ENCODE assay signal across 9 cellular contexts in genomic region chr22:30947163-30947820, GRCh38. TPM values are rescaled to one million over a fixed set of nuclear protein-coding genes. Genes with fewer than 3 reads are reported as not detected.
DNase-seq lines count a peak whose midpoint lies in the region; ATAC-seq and TF ChIP-seq lines count a peak whose summit lies in the region.
"Had no signal": no experiment of that assay in that cellular context is flagged by ENCODE, and none has a peak within 500 bp of the region (broad histone marks: within the 10 kb centered on the region; RNA-seq: fewer than 3 reads in every experiment).

No MANE protein-coding gene starts in this region.

- H3K4me2 ChIP-seq in GM23338 = no peak overlapping the region

- H3K27ac ChIP-seq in GM23338 (ENCODE audit: low read depth) (no peak overlapping the region), RWPE2 (ENCODE audit: poor library complexity, severe bottlenecking) (no peak overlapping the region)

- H3K4me1 ChIP-seq in GM23338 (ENCODE audit: insufficient read depth) = no peaks in the 10 kb centered on the region
- H3K4me1 ChIP-seq in RWPE2 (ENCODE audit: insufficient read depth, poor library complexity, severe bottlenecking) = no peaks in the 10 kb centered on the region

- DNase-seq in GM23338 (ENCODE audit: low spot score) (no peak), RWPE2 (ENCODE audit: low spot score) (no peak), Right ventricle myocardium superior (peak; percentile 75), renal cortical epithelial cell (ENCODE audit: low read depth) (peak; percentile 34), AML-193 (lab: John Stamatoyannopoulos, UW) (no peak), natural killer cell (no peak), glomerular visceral epithelial cell (ENCODE audit: extremely low spot score) (no peak)
- no peak for DNase-seq in activated naive CD4-positive, alpha-beta T cell treated with anti-CD3 and anti-CD28 coated beads, Interleukin-2, amount 50 U/mL, for 16 hours

- H3K4me1 Mint-ChIP-seq in GM23338 = no peaks in the 10 kb centered on the region
- peaks cover 22 to 23% of the 10 kb centered on the region in 2 donors for H3K4me1 Mint-ChIP-seq in natural killer cell

- ATAC-seq in GM23338 (peak; percentile 57), RWPE2 (ENCODE audit: low read depth) (peak; percentile 54; the same call in 2 of the 3 replicates), Right ventricle myocardium superior (ENCODE audit: poor library complexity) (peak; percentile 64), natural killer cell (no peak)

- H4K20me1 ChIP-seq in GM23338 (replicated peaks; ENCODE audit: insufficient read depth) = peaks cover 35% of the 10 kb centered on the region

- no peak for TF ChIP-seq CTCF in GM23338 (conservative IDR thresholded peaks at IDR 0.05; ENCODE audit: low read depth in 2 of 2)
- TF ChIP-seq CTCF in RWPE2 (IDR thresholded peaks at IDR 0.05; ENCODE audit: poor library complexity, severe bottlenecking) = no peak
- TF ChIP-seq CTCF in natural killer cell (IDR thresholded peaks at IDR 0.05) = no peak

- H3K79me2 ChIP-seq in GM23338 (replicated peaks; ENCODE audit: insufficient read depth) = peaks cover 43% of the 10 kb centered on the region

- H3K4me3 ChIP-seq in GM23338 = no peak overlapping the region
- H3K4me3 ChIP-seq in RWPE2 (ENCODE audit: severe bottlenecking) = no peak overlapping the region

- no peaks in the 10 kb centered on the region for H3K9me3 ChIP-seq in RWPE2 (ENCODE audit: severe bottlenecking)

- H2AFZ ChIP-seq in GM23338 = no peak overlapping the region

- H3K36me3 Mint-ChIP-seq in GM23338 (ENCODE audit: low read depth) (peaks cover 30% of the 10 kb centered on the region), natural killer cell (peaks cover 22% of the 10 kb centered on the region)

- no peak overlapping the region for H3K4me3 Mint-ChIP-seq in GM23338
- H3K4me3 Mint-ChIP-seq in natural killer cell = no peak overlapping the region
- H3K4me3 Mint-ChIP-seq: activated T-helper 1 cell treated with anti-CD3 and anti-CD28 coated beads, Interleukin-12 subunit alpha, Interleukin-12 subunit beta, Interleukin-2, Interleukin-4 antibody, amounts not matched to agents 30 ng/mL and 10 ng/mL and 1 ng/mL, durations not matched to agents 14 hours and 24 hours and 36 hours had no signal

- H3K36me3 ChIP-seq in GM23338 (ENCODE audit: insufficient read depth) = peaks cover 76% of the 10 kb centered on the region
- H3K36me3 ChIP-seq in RWPE2 (ENCODE audit: low read depth) = peaks cover 95% of the 10 kb centered on the region

- no peaks in the 10 kb centered on the region for H3K9me2 ChIP-seq in GM23338 (ENCODE audit: insufficient read depth)

- H3K27me3 ChIP-seq in GM23338 (ENCODE audit: insufficient read depth) (no peaks in the 10 kb centered on the region), RWPE2 (ENCODE audit: insufficient read depth, poor library complexity, severe bottlenecking) (no peaks in the 10 kb centered on the region)

- H3K27me3 Mint-ChIP-seq in GM23338 (ENCODE audit: insufficient read depth, low read depth, poor library complexity) = peaks cover 3% of the 10 kb centered on the region
- H3K27me3 Mint-ChIP-seq in natural killer cell (ENCODE audit: low read depth in 2 of 2) = no peaks in the 10 kb centered on the region

- H3K9me3 Mint-ChIP-seq in GM23338 = no peaks in the 10 kb centered on the region
- H3K9me3 Mint-ChIP-seq in natural killer cell = no peaks in the 10 kb centered on the region
- H3K9me3 Mint-ChIP-seq: activated T-helper 1 cell treated with anti-CD3 and anti-CD28 coated beads, Interleukin-12 subunit alpha, Interleukin-12 subunit beta, Interleukin-2, Interleukin-4 antibody, amounts not matched to agents 30 ng/mL and 10 ng/mL and 1 ng/mL, durations not matched to agents 14 hours and 24 hours and 36 hours had no signal

- no peak overlapping the region for H3K27ac Mint-ChIP-seq in GM23338
- H3K27ac Mint-ChIP-seq in natural killer cell = no peak overlapping the region

- 0 out of 2 replicates have a peak, but pooled peaks cover 4% of the 10 kb centered on the region for H3F3A ChIP-seq in GM23338 (replicated peaks; ENCODE audit: low read depth)

- intact Hi-C loops in Right ventricle myocardium superior (cut with DNase I) (loop anchor here (5.0 kb wide), 2 partner anchors 135 to 200 kb away; partner anchors contain the start of gene SMTN), natural killer cell (cut with micrococcal nuclease) (loop anchor here (5.0 kb wide), 2 partner anchors 135 to 285 kb away; partner anchors contain the start of gene SMTN)

TF ChIP-seq in GM23338, 12 proteins besides CTCF, POLR2A, EP300 and RAD21 (continues in another document):
- TF ChIP-seq REST (IDR thresholded peaks at IDR 0.05; ENCODE audit: unreplicated experiment) (no peak), ZNF331 (CRISPR knock-in tag; IDR thresholded peaks at IDR 0.05; ENCODE audit: low read depth) (no peak)

RNA-seq across cellular contexts. Expression of gene MORC2, which starts 21.3 kb away (rescaled TPM):
- 63.3 and 63.8 TPM in 2 replicates for total RNA-seq in GM23338 (2014; rRNA removed; shearing (Covaris generic))
- polyA plus RNA-seq in GM23338 (2016; fragmentation: Nextera tagmentation; extraction: Ambion mirVana) = 33.1 and 36.0 TPM in 2 replicates
- total RNA-seq in Right ventricle myocardium superior (20.1 TPM), renal cortical epithelial cell (9.0 and 48.7 TPM in 2 replicates), natural killer cell (10 to 100 TPM; 15.3 to 19.7 (median 16.4) TPM)

RNA-seq across cellular contexts. Expression of gene TUG1, which starts 21.8 kb away (rescaled TPM):
- total RNA-seq in GM23338 (2014; rRNA removed; shearing (Covaris generic)) = 125 and 137 TPM in 2 replicates
- 45.1 and 58.3 TPM in 2 replicates for polyA plus RNA-seq in GM23338 (2016; fragmentation: Nextera tagmentation; extraction: Ambion mirVana)
- total RNA-seq in Right ventricle myocardium superior (30.9 TPM), renal cortical epithelial cell (30.0 and 90.7 TPM in 2 replicates), natural killer cell (10 to 100 TPM; 78.4 to 94.6 (median 80.9) TPM)

Comparison
In these comparisons a context has a peak if more than half of its experiments do, and no peak if none do; other contexts are left out.
1. ATAC-seq: peak in GM23338 (single experiment), RWPE2 (single experiment) and Right ventricle myocardium superior (single experiment); none in natural killer cell (0 of 3).
2. DNase-seq: peak in Right ventricle myocardium superior (single experiment) and renal cortical epithelial cell (single experiment); none in GM23338 (single experiment), RWPE2 (single experiment), AML-193 (0 of 2), natural killer cell (single experiment), glomerular visceral epithelial cell (single experiment) and activated naive CD4-positive, alpha-beta T cell treated with anti-CD3 and anti-CD28 coated beads, Interleukin-2, amount 50 U/mL, for 16 hours (single experiment).